2 cellular contexts compared by ENCODE assay signal in the genomic region with DNA sequence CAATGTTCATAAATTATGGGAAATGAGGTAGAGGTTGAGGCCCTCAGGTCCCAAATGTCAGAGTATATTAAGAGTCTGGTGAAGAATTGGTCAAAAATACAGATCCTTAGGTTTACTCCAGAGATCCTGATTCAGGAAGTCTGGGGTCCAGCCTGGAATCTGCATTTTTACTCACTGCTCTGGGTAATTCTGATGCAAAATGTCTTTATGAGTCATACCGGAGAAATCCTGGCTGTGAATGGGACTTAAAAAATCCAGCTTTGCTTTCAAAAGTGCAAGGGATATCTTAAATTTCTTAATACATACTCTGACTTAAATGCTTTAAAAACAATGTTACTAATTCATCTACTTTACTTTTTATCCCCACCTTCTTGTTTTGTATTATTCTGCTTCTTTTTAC.
TF ChIP-seq lines count a peak whose summit lies in the region.

No MANE protein-coding gene starts in this region.

TF ChIP-seq in IMR-90, 13 proteins besides CTCF, POLR2A, EP300 and RAD21:
- no peak for TF ChIP-seq RFX5 (IDR thresholded peaks at IDR 0.05; ENCODE audit: low read depth, low read length)
- no peak for TF ChIP-seq MXI1 (IDR thresholded peaks at IDR 0.05; ENCODE audit: borderline replicate concordance, low read depth, low read length)
- peak; percentile 62; the same call in 1 of the 2 replicates for TF ChIP-seq FOS (IDR thresholded peaks at IDR 0.05; ENCODE audit: low read depth, low read length)

TF ChIP-seq in H1, 55 proteins besides CTCF, POLR2A, EP300 and RAD21:
- 0 out of 2 replicates have a peak, but pooled peaks have one; percentile 30 for TF ChIP-seq JUN (IDR thresholded peaks at IDR 0.05; ENCODE audit: low read depth, low read length)
- TF ChIP-seq JUND (IDR thresholded peaks at IDR 0.05; ENCODE audit: low read length) = peak; percentile 80
- no peak for TF ChIP-seq RBBP5 (IDR thresholded peaks at IDR 0.05; ENCODE audit: borderline replicate concordance, low read depth, low read length)
